Comparison of ENCODE assay signal across 19 cellular contexts in the genomic region with DNA sequence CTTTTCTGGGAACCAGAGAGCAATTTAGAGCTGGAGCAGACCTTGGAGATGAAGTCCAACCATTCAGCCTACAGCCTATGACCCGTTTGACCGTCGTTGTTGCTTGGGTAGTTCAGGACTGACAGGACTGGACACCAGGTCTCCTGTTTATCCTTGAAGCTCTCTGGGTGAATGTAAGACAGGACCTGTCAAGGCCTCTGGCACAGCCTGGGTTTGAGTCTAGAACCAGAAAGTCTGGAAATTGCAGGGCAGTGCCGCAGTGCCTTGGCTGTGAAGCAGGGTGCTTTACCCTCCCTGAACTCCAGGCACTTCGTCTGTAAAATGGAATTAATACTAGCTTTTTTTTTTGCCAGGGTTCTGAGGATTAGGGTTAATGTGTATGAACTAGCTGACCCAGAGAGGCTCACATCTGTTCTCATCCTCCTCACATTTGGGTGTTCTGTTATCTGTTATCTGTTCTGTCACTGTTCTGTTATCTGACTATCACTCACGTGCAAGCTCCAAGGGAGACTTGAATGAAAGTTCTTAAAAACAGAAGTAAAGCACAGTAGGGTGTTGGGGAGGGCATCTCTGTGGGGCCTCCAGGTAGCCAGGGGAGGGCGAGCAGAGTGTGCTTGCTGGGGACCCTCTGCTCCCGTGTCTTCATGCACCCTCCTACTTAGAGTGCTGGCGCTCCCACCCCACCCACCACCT. TPM values are rescaled to one million over a fixed set of nuclear protein-coding genes. Genes with fewer than 3 reads are reported as not detected.
A peak's percentile ranks its signal among the peaks of the same experiment; 100 is the strongest.
DNase-seq lines count a peak whose midpoint lies in the region; ATAC-seq and TF ChIP-seq lines count a peak whose summit lies in the region.
"Had no signal": no experiment of that assay in that cellular context is flagged by ENCODE, and none has a peak within 500 bp of the region (broad histone marks: within the 10 kb centered on the region; RNA-seq: fewer than 3 reads in every experiment).

No MANE protein-coding gene starts in this region.

- H3K4me1 ChIP-seq in mesodermal cell (ENCODE audit: control insufficient read depth, insufficient read depth, low read length, poor library complexity, severe bottlenecking), result peaks cover 11% of the 10 kb centered on the region
- H3K4me1 ChIP-seq in prostate gland (replicated peaks), result no peaks in the 10 kb centered on the region

- peaks cover 32% of the 10 kb centered on the region for H3K4me1 Mint-ChIP-seq in stimulated activated naive CD8-positive, alpha-beta T cell treated with anti-CD3 and anti-CD28 coated beads, Interleukin-15, amount 100 ng/mL, for 72 hours
- peaks cover 10% of the 10 kb centered on the region for H3K4me1 Mint-ChIP-seq in activated T-helper 17 cell treated with anti-CD3 and anti-CD28 coated beads, Interleukin-2, amount 50 U/mL, for 72 hours

- no peak for TF ChIP-seq CTCF in prostate gland (IDR thresholded peaks at IDR 0.05)

- no peak for TF ChIP-seq POLR2A in prostate gland (IDR thresholded peaks at IDR 0.05)

- no peaks in the 10 kb centered on the region for H3K9me3 Mint-ChIP-seq in stimulated activated naive CD8-positive, alpha-beta T cell treated with anti-CD3 and anti-CD28 coated beads, Interleukin-15, amount 100 ng/mL, for 72 hours
- no peaks in the 10 kb centered on the region for H3K9me3 Mint-ChIP-seq in activated T-helper 17 cell treated with anti-CD3 and anti-CD28 coated beads, Interleukin-2, amount 50 U/mL, for 72 hours

- WGBS in mesodermal cell (ENCODE audit: insufficient coverage in 2 of 2), 2 experiments, result 48 to 88% methylated on average over 4 to 5 of the region's 9 CpGs
- 83% methylated on average over 9 of the region's 9 CpGs for WGBS in prostate gland

- no peak for DNase-seq in stimulated activated naive CD8-positive, alpha-beta T cell treated with anti-CD3 and anti-CD28 coated beads, Interleukin-15, amount 100 ng/mL, for 72 hours
- no peak for DNase-seq in stimulated activated naive CD8-positive, alpha-beta T cell treated with anti-CD3 and anti-CD28 coated beads, Interleukin-15, Interleukin-2, amounts not matched to agents 100 U/mL and 50 U/mL, for 24 hours
- DNase-seq in NCI-H345 treated with DMSO at 0.1 percent for 48 hours (lab: John Stamatoyannopoulos, UW; ENCODE audit: unreplicated experiment) (no peak), prostate gland (ENCODE audit: low spot score) (no peak), LoVo (ENCODE audit: low spot score) (no peak)
- DNase-seq: AML-193; Calu3; CD4-positive, CD25-positive, alpha-beta regulatory T cell; GM23248; KBM-7; MG63; NCI-H1092 treated with DMSO at 0.1 percent for 48 hours; NCI-H1694 treated with DMSO at 0.1 percent for 48 hours; NCI-H446 treated with DMSO at 0.1 percent for 48 hours; NCI-H774; SHP77 treated with DMSO at 0.1 percent for 48 hours had no signal

- H3K4me3 Mint-ChIP-seq in stimulated activated naive CD8-positive, alpha-beta T cell treated with anti-CD3 and anti-CD28 coated beads, Interleukin-15, amount 100 ng/mL, for 72 hours, result no peak overlapping the region
- no peak overlapping the region for H3K4me3 Mint-ChIP-seq in activated T-helper 17 cell treated with anti-CD3 and anti-CD28 coated beads, Interleukin-2, amount 50 U/mL, for 72 hours
- H3K4me3 Mint-ChIP-seq: CD4-positive, CD25-positive, alpha-beta regulatory T cell had no signal

- H3K9me3 ChIP-seq in mesodermal cell (ENCODE audit: control insufficient read depth, low read length) (no peaks in the 10 kb centered on the region), prostate gland (no peaks in the 10 kb centered on the region)
- H3K9me3 ChIP-seq: MG63 had no signal

- H3K27ac ChIP-seq in mesodermal cell (ENCODE audit: low read depth, low read length, severe bottlenecking) (peak overlapping the region; percentile 13), prostate gland (no peak overlapping the region)
- H3K27ac ChIP-seq: GM23248 had no signal

- H3K4me3 ChIP-seq in mesodermal cell (ENCODE audit: extremely low read depth, insufficient read depth, low read length, poor library complexity, severe bottlenecking) (no peak overlapping the region), prostate gland (no peak overlapping the region)
- H3K4me3 ChIP-seq: GM12878, GM23248, MG63 had no signal

- intact Hi-C loops in prostate gland (cut with DNase I), result no loop called here

- ATAC-seq in stimulated activated naive CD8-positive, alpha-beta T cell treated with anti-CD3 and anti-CD28 coated beads, Interleukin-15, amount 100 ng/mL, for 72 hours, result peak; percentile 24
- no peak for ATAC-seq in stimulated activated naive CD8-positive, alpha-beta T cell treated with anti-CD3 and anti-CD28 coated beads, Interleukin-15, Interleukin-2, amounts not matched to agents 100 U/mL and 50 U/mL, for 24 hours
- ATAC-seq in activated T-helper 17 cell treated with anti-CD3 and anti-CD28 coated beads, Interleukin-2, amount 50 U/mL, for 72 hours (replicated peaks), result peak; percentile 6
- ATAC-seq: GM12878 had no signal

- no peaks in the 10 kb centered on the region for H3K27me3 Mint-ChIP-seq in stimulated activated naive CD8-positive, alpha-beta T cell treated with anti-CD3 and anti-CD28 coated beads, Interleukin-15, amount 100 ng/mL, for 72 hours
- no peaks in the 10 kb centered on the region for H3K27me3 Mint-ChIP-seq in activated T-helper 17 cell treated with anti-CD3 and anti-CD28 coated beads, Interleukin-2, amount 50 U/mL, for 72 hours
- H3K27me3 Mint-ChIP-seq: CD4-positive, CD25-positive, alpha-beta regulatory T cell had no signal

- H3K27ac Mint-ChIP-seq in stimulated activated naive CD8-positive, alpha-beta T cell treated with anti-CD3 and anti-CD28 coated beads, Interleukin-15, amount 100 ng/mL, for 72 hours, result peak overlapping the region in 1 of 2 donors; percentile 75
- H3K27ac Mint-ChIP-seq in activated T-helper 17 cell treated with anti-CD3 and anti-CD28 coated beads, Interleukin-2, amount 50 U/mL, for 72 hours, result no peak overlapping the region

- H3K36me3 ChIP-seq in mesodermal cell (ENCODE audit: control insufficient read depth, insufficient read depth, low read length), result no peaks in the 10 kb centered on the region
- no peaks in the 10 kb centered on the region for H3K36me3 ChIP-seq in prostate gland

- H3K36me3 Mint-ChIP-seq in activated T-helper 17 cell treated with anti-CD3 and anti-CD28 coated beads, Interleukin-2, amount 50 U/mL, for 72 hours (ENCODE audit: low read depth), result peaks cover 15% of the 10 kb centered on the region

- H3K27me3 ChIP-seq in prostate gland (replicated peaks; ENCODE audit: insufficient read depth), result no peaks in the 10 kb centered on the region
- H3K27me3 ChIP-seq: MG63 had no signal

RNA-seq across cellular contexts. Expression of a gene that starts 9.9 kb away (rescaled TPM):
- total RNA-seq in activated T-helper 17 cell treated with anti-CD3 and anti-CD28 coated beads, Interleukin-2, amount 50 U/mL, for 72 hours, result 10 to 100 TPM; 17.8 to 21.8 TPM
- polyA plus RNA-seq in mesodermal cell (2013, experiment 1 of 2), result 25.1 TPM
- 26.9 TPM for polyA plus RNA-seq in mesodermal cell (2013, experiment 2 of 2)
- total RNA-seq in prostate gland, result 10 to 100 TPM; 30.2 to 39.7 TPM

RNA-seq across cellular contexts. Expression of a gene that starts 39.0 kb away (rescaled TPM):
- total RNA-seq in activated T-helper 17 cell treated with anti-CD3 and anti-CD28 coated beads, Interleukin-2, amount 50 U/mL, for 72 hours, result 10 to 100 TPM; 36.1 to 46.2 TPM
- polyA plus RNA-seq in mesodermal cell (2013, experiment 1 of 2), result 97.5 TPM
- 93.8 TPM for polyA plus RNA-seq in mesodermal cell (2013, experiment 2 of 2)
- total RNA-seq in prostate gland, result 10 to 100 TPM; 47.9 to 57.5 TPM
